In the genomic region with DNA sequence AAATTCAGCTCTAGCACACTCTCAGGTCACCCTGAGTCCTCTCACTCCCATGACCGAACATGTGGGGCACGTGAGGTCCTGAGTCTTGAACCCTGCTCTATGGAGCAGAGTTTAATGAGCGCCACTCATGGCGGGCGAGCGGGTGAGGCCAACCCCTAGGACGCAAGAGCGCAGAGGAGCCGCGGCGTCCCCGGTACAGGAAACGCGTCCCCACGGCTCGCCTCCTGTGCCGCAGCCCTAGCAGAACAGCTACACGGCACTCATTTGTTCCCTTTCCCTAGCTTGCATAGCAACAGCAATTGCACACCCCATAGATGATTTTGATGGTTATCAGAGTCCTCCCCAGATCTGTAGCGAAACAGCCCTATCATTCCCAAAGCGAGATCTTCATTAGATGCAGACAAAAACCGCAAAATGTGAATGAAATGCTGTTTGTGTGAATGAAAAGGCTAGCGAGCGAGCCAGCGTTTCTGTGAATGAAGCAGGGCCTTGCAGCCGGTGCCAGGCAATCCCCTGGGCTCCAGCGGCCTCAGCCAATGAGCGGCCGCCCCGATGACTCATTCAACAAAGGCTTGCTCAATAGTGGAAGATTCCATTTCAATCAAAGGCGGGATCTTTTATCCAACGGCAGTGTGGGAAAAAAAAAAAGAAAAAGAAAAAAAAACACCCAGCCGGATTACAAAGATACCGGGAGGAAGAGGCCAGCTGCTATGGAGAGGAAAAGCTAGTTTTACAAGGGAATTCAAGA, we compare ENCODE assay signal across 8 cellular contexts. TPM values are rescaled to one million over a fixed set of nuclear protein-coding genes. Genes with fewer than 3 reads are reported as not detected.
DNase-seq lines count a peak whose midpoint lies in the region; ATAC-seq and TF ChIP-seq lines count a peak whose summit lies in the region.

No MANE protein-coding gene starts in this region.

- H3K9me3 Mint-ChIP-seq in WTC11 = no peaks in the 10 kb centered on the region

- H3K9me3 ChIP-seq in A673 (ENCODE audit: low read depth, low read length, poor library complexity, severe bottlenecking) (no peaks in the 10 kb centered on the region), ectodermal cell (ENCODE audit: control insufficient read depth, low read length) (no peaks in the 10 kb centered on the region)

- H3K27ac ChIP-seq in A673 (ENCODE audit: low read depth, low read length, poor library complexity, severe bottlenecking) (peak overlapping the region; percentile 83), ectodermal cell (ENCODE audit: insufficient read depth, low read depth, low read length, poor library complexity, severe bottlenecking) (peak overlapping the region; percentile 85)

- H3K36me3 ChIP-seq in A673 (ENCODE audit: insufficient read depth, low read length, poor library complexity, severe bottlenecking) = no peaks in the 10 kb centered on the region
- H3K36me3 ChIP-seq in ectodermal cell (ENCODE audit: control insufficient read depth, insufficient read depth, low read length) = no peaks in the 10 kb centered on the region

- peaks cover 47% of the 10 kb centered on the region for H3K4me1 Mint-ChIP-seq in WTC11

- TSS peak; percentile 52 for BruUV-seq in A673 (replicated peaks; lab: Mats Ljungman, UMichigan)

- intact Hi-C loops in A673 (cut with micrococcal nuclease; ENCODE audit: unreplicated experiment) = loop anchor here (2.0 to 10.0 kb wide), 3 partner anchors 99 to 175 kb away; partner anchors contain the start of gene CKS2

- peak overlapping the region; percentile 99 for H3K27ac Mint-ChIP-seq in WTC11

- ATAC-seq in WTC11 (peak; percentile 71), GM21737 (IDR thresholded peaks at IDR 0.05; ENCODE audit: unreplicated experiment) (no peak)

- no peaks in the 10 kb centered on the region for H3K36me3 Mint-ChIP-seq in WTC11

- peaks cover 22% of the 10 kb centered on the region for H3K27me3 Mint-ChIP-seq in WTC11 (ENCODE audit: low read depth)

- H3K27me3 ChIP-seq in A673 (replicated peaks; ENCODE audit: insufficient read depth, low read depth, low read length, poor library complexity) = peaks cover 5% of the 10 kb centered on the region
- peaks cover 44% of the 10 kb centered on the region for H3K27me3 ChIP-seq in ectodermal cell (ENCODE audit: control insufficient read depth, insufficient read depth, low read length, poor library complexity, severe bottlenecking)

- DNase-seq in A673 (ENCODE audit: low spot score) = peak; percentile 97
- peak; percentile 66 for DNase-seq in GOT3 (lab: John Stamatoyannopoulos, UW)
- DNase-seq in NCI-H2171 (lab: John Stamatoyannopoulos, UW) = peak; percentile 89
- DNase-seq in WTC11 (ENCODE audit: low spot score) = peak; percentile 86
- DNase-seq in left kidney (ENCODE audit: low read depth, low spot score) = peak; percentile 97
- peak; percentile 34 to 62 (median 59) for DNase-seq in stimulated activated CD4-positive, alpha-beta T cell treated with anti-CD3 and anti-CD28 coated beads, Interleukin-12 subunit alpha, Interleukin-12 subunit beta, amount 100 ng/mL, for 48 hours (ENCODE audit: low read depth in 2 of 3, low spot score in 1 of 3)

- peak overlapping the region; percentile 69 for H3K4me3 Mint-ChIP-seq in WTC11

- WGBS in ectodermal cell, 2 experiments = 3% methylated on average over 33 of the region's 33 CpGs

- POLR2A ChIA-PET in A673 (lab: Charles Lee; ENCODE audit: low non-redundant PET) = interaction anchor here (0.7 kb wide), 1 partner anchor 92 kb away, joined by 3 read pairs; no protein-coding TSS in a partner anchor
- POLR2A ChIA-PET in WTC11 (lab: Charles Lee) = interaction anchor here (1.8 kb wide), 1 partner anchor 130 kb away, joined by 5 read pairs; no protein-coding TSS in a partner anchor

- peak overlapping the region; percentile 54 for H3K4me3 ChIP-seq in A673 (ENCODE audit: low read depth, low read length, poor library complexity, severe bottlenecking)
- H3K4me3 ChIP-seq in ectodermal cell (ENCODE audit: insufficient read depth, low read depth, low read length) = peak overlapping the region; percentile 27

- peaks cover 27% of the 10 kb centered on the region for H3K4me1 ChIP-seq in A673 (ENCODE audit: insufficient read depth, low read length, poor library complexity, severe bottlenecking)
- H3K4me1 ChIP-seq in ectodermal cell (ENCODE audit: control insufficient read depth, insufficient read depth, low read length) = peaks cover 20% of the 10 kb centered on the region

- CTCF ChIA-PET in A673 (lab: Charles Lee) = interaction anchor here (0.7 kb wide), 1 partner anchor 27 kb away, joined by 3 read pairs; no protein-coding TSS in a partner anchor
- CTCF ChIA-PET in WTC11 (lab: Charles Lee) = interaction anchor here (0.8 to 1.7 kb wide), 2 partner anchors 83 to 99 kb away, joined by 3 to 7 read pairs; no protein-coding TSS in a partner anchor

- TF ChIP-seq CTCF in A673 (conservative IDR thresholded peaks at IDR 0.05; ENCODE audit: low read depth, low read length) (no peak), WTC11 (IDR thresholded peaks at IDR 0.05) (no peak)

TF ChIP-seq in WTC11, 78 proteins besides CTCF, POLR2A, EP300 and RAD21 (continues in another document):
- TF ChIP-seq, protein P1, sequence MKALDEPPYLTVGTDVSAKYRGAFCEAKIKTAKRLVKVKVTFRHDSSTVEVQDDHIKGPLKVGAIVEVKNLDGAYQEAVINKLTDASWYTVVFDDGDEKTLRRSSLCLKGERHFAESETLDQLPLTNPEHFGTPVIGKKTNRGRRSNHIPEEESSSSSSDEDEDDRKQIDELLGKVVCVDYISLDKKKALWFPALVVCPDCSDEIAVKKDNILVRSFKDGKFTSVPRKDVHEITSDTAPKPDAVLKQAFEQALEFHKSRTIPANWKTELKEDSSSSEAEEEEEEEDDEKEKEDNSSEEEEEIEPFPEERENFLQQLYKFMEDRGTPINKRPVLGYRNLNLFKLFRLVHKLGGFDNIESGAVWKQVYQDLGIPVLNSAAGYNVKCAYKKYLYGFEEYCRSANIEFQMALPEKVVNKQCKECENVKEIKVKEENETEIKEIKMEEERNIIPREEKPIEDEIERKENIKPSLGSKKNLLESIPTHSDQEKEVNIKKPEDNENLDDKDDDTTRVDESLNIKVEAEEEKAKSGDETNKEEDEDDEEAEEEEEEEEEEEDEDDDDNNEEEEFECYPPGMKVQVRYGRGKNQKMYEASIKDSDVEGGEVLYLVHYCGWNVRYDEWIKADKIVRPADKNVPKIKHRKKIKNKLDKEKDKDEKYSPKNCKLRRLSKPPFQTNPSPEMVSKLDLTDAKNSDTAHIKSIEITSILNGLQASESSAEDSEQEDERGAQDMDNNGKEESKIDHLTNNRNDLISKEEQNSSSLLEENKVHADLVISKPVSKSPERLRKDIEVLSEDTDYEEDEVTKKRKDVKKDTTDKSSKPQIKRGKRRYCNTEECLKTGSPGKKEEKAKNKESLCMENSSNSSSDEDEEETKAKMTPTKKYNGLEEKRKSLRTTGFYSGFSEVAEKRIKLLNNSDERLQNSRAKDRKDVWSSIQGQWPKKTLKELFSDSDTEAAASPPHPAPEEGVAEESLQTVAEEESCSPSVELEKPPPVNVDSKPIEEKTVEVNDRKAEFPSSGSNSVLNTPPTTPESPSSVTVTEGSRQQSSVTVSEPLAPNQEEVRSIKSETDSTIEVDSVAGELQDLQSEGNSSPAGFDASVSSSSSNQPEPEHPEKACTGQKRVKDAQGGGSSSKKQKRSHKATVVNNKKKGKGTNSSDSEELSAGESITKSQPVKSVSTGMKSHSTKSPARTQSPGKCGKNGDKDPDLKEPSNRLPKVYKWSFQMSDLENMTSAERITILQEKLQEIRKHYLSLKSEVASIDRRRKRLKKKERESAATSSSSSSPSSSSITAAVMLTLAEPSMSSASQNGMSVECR (CRISPR knock-in tag; IDR thresholded peaks at IDR 0.05; ENCODE audit: borderline replicate concordance) = no peak
- TF ChIP-seq NFYB (CRISPR knock-in tag; conservative IDR thresholded peaks at IDR 0.05; ENCODE audit: low read depth) (peak; percentile 66), RORB (CRISPR knock-in tag; IDR thresholded peaks at IDR 0.05) (no peak), AFF4 (CRISPR knock-in tag; IDR thresholded peaks at IDR 0.05; ENCODE audit: borderline replicate concordance) (no peak), ZNF232 (CRISPR knock-in tag; IDR thresholded peaks at IDR 0.05) (0 out of 2 replicates have a peak, but pooled peaks have one; percentile 23), FOXP1 (CRISPR knock-in tag; IDR thresholded peaks at IDR 0.05; ENCODE audit: borderline replicate concordance) (peak; percentile 45; the same call in 1 of the 2 replicates), KAT7 (CRISPR knock-in tag; IDR thresholded peaks at IDR 0.05; ENCODE audit: borderline replicate concordance) (0 out of 2 replicates have a peak, but pooled peaks have one; percentile 48), PRRX2 (CRISPR knock-in tag; IDR thresholded peaks at IDR 0.05) (no peak)

RNA-seq across cellular contexts. Expression of gene SHC3, which starts 1.5 kb away (rescaled TPM):
- total RNA-seq in A673 (2021) = 5.5 and 6.6 TPM in 2 replicates
- total RNA-seq in WTC11 (2021) = 4.2 to 5.1 TPM (median 4.9 TPM) in 3 replicates
- polyA plus RNA-seq in ectodermal cell (2013, experiment 1 of 4) = 2.0 TPM
- polyA plus RNA-seq in ectodermal cell (2013, experiment 2 of 4) = 1.6 TPM
- 1.8 TPM for polyA plus RNA-seq in ectodermal cell (2013, experiment 3 of 4)
- 3.2 TPM for polyA plus RNA-seq in ectodermal cell (2013, experiment 4 of 4)
